ENCODE assay signal across 1 cellular context in the genomic region with DNA sequence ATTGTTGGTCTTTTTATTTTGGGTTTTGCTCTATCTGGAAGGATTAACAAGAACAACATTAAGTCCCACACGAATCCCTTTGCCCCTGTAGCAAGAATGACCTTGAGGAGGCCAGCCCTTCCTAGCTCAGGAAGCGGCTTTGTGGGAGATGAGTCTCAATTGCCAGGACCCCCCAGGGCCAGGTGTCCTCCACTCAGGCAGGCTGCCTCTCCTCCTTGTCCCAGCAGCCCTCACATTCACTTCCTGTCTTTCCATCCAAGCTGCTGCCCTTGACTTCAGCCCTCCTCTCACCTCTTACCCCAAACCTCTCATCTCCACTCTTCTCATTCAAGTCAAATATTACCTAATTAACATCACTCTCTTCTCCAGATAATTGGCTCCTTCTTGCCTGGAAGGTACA.
TF ChIP-seq lines count a peak whose summit lies in the region.

No MANE protein-coding gene starts in this region.

TF ChIP-seq in H1, 55 proteins besides CTCF, POLR2A, EP300 and RAD21:
- TF ChIP-seq ZNF274 (IDR thresholded peaks at IDR 0.05; ENCODE audit: borderline replicate concordance, extremely low read depth, low read length) (no peak), CREB1 (IDR thresholded peaks at IDR 0.05) (no peak), TCF12 (IDR thresholded peaks at IDR 0.05; ENCODE audit: low read depth, low read length) (no peak), RXRA (IDR thresholded peaks at IDR 0.05; ENCODE audit: insufficient read depth, low read depth, low read length) (no peak), CBX5 (IDR thresholded peaks at IDR 0.05; ENCODE audit: low read depth, low read length) (no peak), EGR1 (IDR thresholded peaks at IDR 0.05; ENCODE audit: borderline replicate concordance, low read depth, low read length) (no peak), SP1 (IDR thresholded peaks at IDR 0.05; ENCODE audit: low read depth, low read length) (no peak), EZH2 (IDR thresholded peaks at IDR 0.05; ENCODE audit: low read depth, low read length, severe bottlenecking) (no peak)
